In the genomic region with DNA sequence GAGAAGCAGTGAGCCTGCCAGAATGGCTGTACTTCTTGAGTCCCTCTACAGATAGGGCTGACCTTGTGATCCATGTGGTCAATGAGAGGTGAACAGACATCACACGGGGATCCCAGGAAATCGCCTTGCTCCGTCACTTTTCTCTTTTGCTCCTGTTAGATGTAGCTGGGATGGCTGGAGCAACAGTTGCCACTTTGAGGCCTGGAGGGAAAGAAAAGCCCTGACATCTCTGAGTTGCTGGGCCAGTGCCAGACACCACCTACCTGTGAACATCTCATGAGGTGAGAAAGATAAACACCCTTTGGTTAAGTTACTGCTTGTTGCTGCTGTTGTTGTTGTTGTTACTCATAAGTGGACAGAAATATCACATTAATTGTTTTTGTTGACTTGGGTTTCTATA, we compare ENCODE assay signal across 20 cellular contexts.
"Had no signal": no experiment of that assay in that cellular context is flagged by ENCODE, and none has a peak within 500 bp of the region (broad histone marks: within the 10 kb centered on the region; RNA-seq: fewer than 3 reads in every experiment).

No MANE protein-coding gene starts in this region.

- FAIRE-seq: keratinocyte, urothelium cell line had no signal

- H3K36me3 ChIP-seq: esophagus squamous epithelium, gastroesophageal sphincter, left ventricle myocardium inferior, neutrophil, tibial nerve had no signal

- DNase-seq: effector memory CD8-positive, alpha-beta T cell; esophagus squamous epithelium; foreskin fibroblast; glutamatergic neuron; immature natural killer cell; left ventricle myocardium inferior; mesenchymal stem cell; naive B cell; nephron progenitor cell; posterior cingulate gyrus; stimulated activated CD4-positive, alpha-beta T cell treated with anti-CD3 and anti-CD28 coated beads, Interleukin-12 subunit alpha, Interleukin-12 subunit beta, amount 100 ng/mL, for 4 hours; stimulated activated naive CD4-positive, alpha-beta T cell treated with Interleukin-2 at 50 U/mL for 16 hours had no signal

- H3K27ac ChIP-seq: esophagus squamous epithelium, gastroesophageal sphincter, left ventricle myocardium inferior, neutrophil, skin epidermis, tibial nerve had no signal

- H3K4me3 ChIP-seq: esophagus squamous epithelium, gastroesophageal sphincter, left ventricle myocardium inferior, lung, skin epidermis, tibial nerve had no signal

- H3K4me1 ChIP-seq: esophagus squamous epithelium, gastroesophageal sphincter, left ventricle myocardium inferior, tibial nerve had no signal

- H3K9me3 ChIP-seq: esophagus squamous epithelium, left ventricle myocardium inferior, neutrophil had no signal

- H3K27me3 ChIP-seq: neutrophil, tibial nerve had no signal

- ATAC-seq: effector memory CD8-positive, alpha-beta T cell; gastroesophageal sphincter; sciatic nerve had no signal
